In the genomic region with DNA sequence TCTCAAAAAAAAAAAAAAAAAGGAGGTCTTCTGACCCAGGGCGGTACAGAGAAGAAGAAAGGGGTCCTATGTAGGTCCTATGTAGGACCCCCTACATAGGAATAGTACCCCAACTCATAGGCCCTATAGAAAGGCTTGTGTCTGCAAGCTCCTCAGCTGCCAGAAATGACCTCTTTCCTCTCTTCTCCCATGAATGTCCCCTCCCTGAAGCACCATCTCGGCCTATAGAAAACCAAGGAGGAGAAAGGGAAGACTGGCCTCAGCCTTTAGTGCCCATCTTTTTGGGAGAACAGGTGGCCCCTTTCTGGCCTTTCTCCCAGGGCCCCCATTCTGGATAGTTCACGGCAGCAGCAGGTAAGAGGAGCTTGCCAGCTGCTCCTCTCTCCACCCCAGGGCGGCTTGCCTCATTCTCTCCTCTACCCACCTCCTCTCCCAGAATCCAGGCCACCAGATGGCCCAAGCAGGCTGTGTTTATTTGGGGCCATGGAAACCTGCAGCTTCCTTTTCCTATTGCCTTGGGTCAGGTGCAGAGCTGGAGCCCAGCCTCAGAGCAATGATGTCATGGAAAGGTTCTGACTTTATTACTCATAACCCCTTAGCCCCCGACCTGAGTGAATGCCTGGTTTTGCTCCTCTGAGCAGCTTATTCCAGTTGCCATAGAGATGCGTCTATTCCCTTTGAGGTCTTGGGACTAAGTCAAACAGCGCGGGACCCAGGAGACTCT, we compare ENCODE assay signal across 1 cellular context.
A peak's percentile ranks its signal among the peaks of the same experiment; 100 is the strongest.
TF ChIP-seq lines count a peak whose summit lies in the region.

No MANE protein-coding gene starts in this region.

TF ChIP-seq in K562, 482 proteins besides CTCF, POLR2A, EP300 and RAD21 (continued from another document):
- peak; percentile 50 for TF ChIP-seq USF1 (CRISPR knock-in tag; IDR thresholded peaks at IDR 0.05)
- no peak for TF ChIP-seq MAZ (CRISPR knock-in tag; conservative IDR thresholded peaks at IDR 0.05 in 1 of 2, IDR thresholded peaks at IDR 0.05 in 1 of 2)
- TF ChIP-seq ZNF79 (CRISPR knock-in tag; IDR thresholded peaks at IDR 0.05; ENCODE audit: low read depth): no peak
- no peak for TF ChIP-seq KLF10 (CRISPR knock-in tag; IDR thresholded peaks at IDR 0.05)
- no peak for TF ChIP-seq BRCA1 (IDR thresholded peaks at IDR 0.05)
- TF ChIP-seq BRCA1 (CRISPR knock-in tag; IDR thresholded peaks at IDR 0.05): no peak
- TF ChIP-seq ZBTB11 (CRISPR knock-in tag; IDR thresholded peaks at IDR 0.05): no peak
- no peak for TF ChIP-seq TFAM (CRISPR knock-in tag; conservative IDR thresholded peaks at IDR 0.05)
